In genomic region chr5:124060413-124061095, GRCh38 we compare ENCODE assay signal across 18 cellular contexts.
DNase-seq lines count a peak whose midpoint lies in the region; ATAC-seq, FAIRE-seq and TF ChIP-seq lines count a peak whose summit lies in the region.
"Had no signal": no experiment of that assay in that cellular context is flagged by ENCODE, and none has a peak within 500 bp of the region (broad histone marks: within the 10 kb centered on the region; RNA-seq: fewer than 3 reads in every experiment).

No MANE protein-coding gene starts in this region.

- WGBS in aorta, 2 donors: 16 to 20% methylated on average over 5 of the region's 5 CpGs

- TF ChIP-seq CTCF in HEK293 (tag by site-specific recombination; IDR thresholded peaks at IDR 0.05): no peak

- ATAC-seq in aorta (ENCODE audit: low FRiP score): no peak
- ATAC-seq in HG03342 (IDR thresholded peaks at IDR 0.05; ENCODE audit: unreplicated experiment): no peak

- CTCF ChIA-PET in HEK293 (lab: Yijun Ruan, JAX): interaction anchor here (0.5 kb wide), 1 partner anchor 15 kb away, joined by 3 read pairs; no protein-coding TSS in a partner anchor

- intact Hi-C loops in aorta (cut with DNase I): no loop called here

- H3K27me3 ChIP-seq in aorta (ENCODE audit: control insufficient read depth in 1 of 2, insufficient read depth in 2 of 2, low read length in 1 of 2): no peaks in the 10 kb centered on the region
- H3K27me3 ChIP-seq: SJCRH30 had no signal

- H3K4me3 ChIP-seq in HEK293 (ENCODE audit: low read depth, low read length) (no peak overlapping the region), aorta (ENCODE audit: low read length in 2 of 2) (no peak overlapping the region)
- H3K4me3 ChIP-seq: SJCRH30 had no signal

- peak; percentile 5 for DNase-seq in NCI-H1105 (lab: John Stamatoyannopoulos, UW)
- peak; percentile 69 for DNase-seq in NCI-H69 (lab: John Stamatoyannopoulos, UW)
- no peak for DNase-seq in hypothalamus (lab: John Stamatoyannopoulos, UW)
- no peak for DNase-seq in aorta
- DNase-seq: ACHN; Calu3; CD4-positive, CD25-positive, alpha-beta regulatory T cell; H9; IMR-90; Kasumi-1; MV-4-11; NCI-H1694; NCI-H226; SJCRH30 had no signal

- H3K9me3 ChIP-seq in HEK293 (ENCODE audit: control insufficient read depth, insufficient read depth, low read depth, low read length) (no peaks in the 10 kb centered on the region), aorta (ENCODE audit: control insufficient read depth, low read length) (peaks cover 3% of the 10 kb centered on the region)
- H3K9me3 ChIP-seq: SJCRH30 had no signal

- POLR2A ChIA-PET in HEK293 (lab: Yijun Ruan, JAX): no interaction called here

- H3K4me1 ChIP-seq in HEK293 (ENCODE audit: control insufficient read depth, insufficient read depth, low read length) (peaks cover 31% of the 10 kb centered on the region), aorta (ENCODE audit: control insufficient read depth in 1 of 2, insufficient read depth in 2 of 2, low read length in 2 of 2) (peaks cover 2 to 7% of the 10 kb centered on the region in 2 donors)

- H3K36me3 ChIP-seq in HEK293 (ENCODE audit: control insufficient read depth in 2 of 2, insufficient read depth in 1 of 2, low read length in 2 of 2): no peaks in the 10 kb centered on the region
- no peaks in the 10 kb centered on the region for H3K36me3 ChIP-seq in aorta (ENCODE audit: control insufficient read depth in 1 of 2, insufficient read depth in 2 of 2, low read length in 1 of 2)
- H3K36me3 ChIP-seq: SJCRH30 had no signal

- peak; percentile 61 for FAIRE-seq in islet of Langerhans (lab: Jason Lieb, UNC)

- H3K27ac ChIP-seq in HEK293 (ENCODE audit: extremely low read depth, low read depth, low read length) (no peak overlapping the region), aorta (ENCODE audit: low read depth in 1 of 2, low read length in 2 of 2) (no peak overlapping the region)
- H3K27ac ChIP-seq: RWPE1, SJCRH30 had no signal

TF ChIP-seq in HEK293, 187 proteins besides CTCF, POLR2A, EP300 and RAD21:
- TF ChIP-seq PRDM2 (tag by site-specific recombination; IDR thresholded peaks at IDR 0.05; ENCODE audit: borderline replicate concordance): no peak
- TF ChIP-seq ZNF366 (tag by site-specific recombination; conservative IDR thresholded peaks at IDR 0.05): peak; percentile 73
- peak; percentile 33 for TF ChIP-seq PRDM6 (tag by site-specific recombination; IDR thresholded peaks at IDR 0.05)
- TF ChIP-seq FEZF1 (tag by site-specific recombination; IDR thresholded peaks at IDR 0.05): peak; percentile 55

Comparison
In these comparisons a context has a peak if more than half of its experiments do, and no peak if none do; other contexts are left out.
1. DNase-seq: peak in NCI-H1105 (single experiment) and NCI-H69 (single experiment); none in hypothalamus (0 of 51) and aorta (0 of 2).